11 cellular contexts compared by ENCODE assay signal in the genomic region with DNA sequence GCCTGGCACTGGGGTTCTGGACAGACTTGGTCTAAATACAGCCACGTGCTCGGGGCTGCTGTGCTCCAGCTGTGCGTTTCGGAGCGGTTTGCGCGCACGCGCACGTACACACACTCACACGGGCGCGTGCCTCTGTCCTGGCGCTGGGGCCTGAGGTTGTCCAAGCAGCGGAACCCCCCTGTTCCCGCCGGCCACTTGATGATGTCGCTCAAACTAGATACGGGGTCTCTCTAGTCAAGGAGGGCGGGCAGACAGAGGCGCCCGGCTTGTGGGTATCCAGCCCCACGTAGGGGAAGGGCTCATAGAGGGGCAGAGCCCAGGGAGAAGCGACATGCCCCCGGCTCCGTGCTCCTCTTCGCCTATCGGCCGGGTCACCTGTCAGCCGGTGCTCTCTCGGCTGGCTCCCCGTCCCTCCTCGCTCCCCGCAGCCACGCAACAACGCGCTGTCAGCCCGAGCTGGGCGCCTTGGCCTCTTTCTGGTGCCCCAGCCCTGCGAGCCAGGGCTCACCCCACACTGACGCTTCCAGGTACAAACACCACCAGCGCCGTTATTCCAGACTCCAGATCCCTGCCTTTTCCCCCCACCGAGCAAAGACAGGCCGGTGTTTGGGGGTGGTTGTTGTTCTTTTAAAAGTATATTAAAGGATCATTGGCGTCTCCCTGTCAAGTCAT. TPM values are rescaled to one million over a fixed set of nuclear protein-coding genes. Genes with fewer than 3 reads are reported as not detected.
A peak's percentile ranks its signal among the peaks of the same experiment; 100 is the strongest.
DNase-seq lines count a peak whose midpoint lies in the region; ATAC-seq, FAIRE-seq and TF ChIP-seq lines count a peak whose summit lies in the region.
"Had no signal": no experiment of that assay in that cellular context is flagged by ENCODE, and none has a peak within 500 bp of the region (broad histone marks: within the 10 kb centered on the region; RNA-seq: fewer than 3 reads in every experiment).

No MANE protein-coding gene starts in this region.

- H2BK12ac ChIP-seq in trophoblast cell (ENCODE audit: low read length), result no peak overlapping the region

- no peaks in the 10 kb centered on the region for H3K79me1 ChIP-seq in trophoblast cell (ENCODE audit: low read length)

- no peak for TF ChIP-seq POLR2A in gastroesophageal sphincter (IDR thresholded peaks at IDR 0.05)
- TF ChIP-seq POLR2A in GM12892 (IDR thresholded peaks at IDR 0.05; ENCODE audit: low read depth, low read length), result no peak

- no peaks in the 10 kb centered on the region for H3K4me1 ChIP-seq in RWPE2 (ENCODE audit: insufficient read depth, poor library complexity, severe bottlenecking)
- peaks cover 0 to 54% (median 5%) of the 10 kb centered on the region in 3 donors for H3K4me1 ChIP-seq in gastroesophageal sphincter
- peaks cover 3 to 13% of the 10 kb centered on the region in 2 experiments for H3K4me1 ChIP-seq in trophoblast cell (ENCODE audit: control insufficient read depth in 1 of 2, insufficient read depth in 2 of 2, low read length in 2 of 2)

- H2BK120ac ChIP-seq in trophoblast cell (ENCODE audit: insufficient read depth, low read length, poor library complexity), result no peak overlapping the region

- TF ChIP-seq CTCF in RWPE2 (IDR thresholded peaks at IDR 0.05; ENCODE audit: poor library complexity, severe bottlenecking) (no peak), gastroesophageal sphincter (IDR thresholded peaks at IDR 0.05) (no peak)

- no peak overlapping the region for H4K8ac ChIP-seq in trophoblast cell (ENCODE audit: low read depth, low read length)

- H3K4ac ChIP-seq in trophoblast cell (ENCODE audit: low read depth, low read length), result no peak overlapping the region

- H3K9ac ChIP-seq in trophoblast cell (ENCODE audit: low read length), result no peak overlapping the region

- H3K36me3 ChIP-seq in RWPE2 (ENCODE audit: low read depth) (no peaks in the 10 kb centered on the region), gastroesophageal sphincter (peaks cover 0 to 6% of the 10 kb centered on the region in 2 donors), trophoblast cell (ENCODE audit: control insufficient read depth in 1 of 2, insufficient read depth in 2 of 2, low read length in 2 of 2) (no peaks in the 10 kb centered on the region)

- no peak overlapping the region for H3K14ac ChIP-seq in trophoblast cell (ENCODE audit: low read length)

- ATAC-seq in RWPE2 (ENCODE audit: low read depth) (no peak), gastroesophageal sphincter (peak; percentile 34), HG03108 (IDR thresholded peaks at IDR 0.05; ENCODE audit: unreplicated experiment) (no peak)

- no peak overlapping the region for H3K18ac ChIP-seq in trophoblast cell (ENCODE audit: low read length)

- no peak overlapping the region for H4K12ac ChIP-seq in trophoblast cell (ENCODE audit: low read depth, low read length)

- TF ChIP-seq EP300 in gastroesophageal sphincter (IDR thresholded peaks at IDR 0.05), result no peak

- no peak overlapping the region for H2AK5ac ChIP-seq in trophoblast cell (ENCODE audit: low read length)

- H3K23ac ChIP-seq in trophoblast cell (ENCODE audit: low read length), result no peak overlapping the region

- H3K9me3 ChIP-seq in RWPE2 (ENCODE audit: severe bottlenecking) (no peaks in the 10 kb centered on the region), gastroesophageal sphincter (no peaks in the 10 kb centered on the region), trophoblast cell (ENCODE audit: insufficient read depth, low read depth, low read length) (peaks cover 6% of the 10 kb centered on the region)

- WGBS in gastroesophageal sphincter (ENCODE audit: low coverage in 1 of 2), 2 donors, result 18 to 73% methylated on average over 4 to 8 of the region's 46 CpGs
- WGBS in trophoblast cell (ENCODE audit: extremely low coverage, insufficient coverage, insufficient read length), result no CpG with 5 or more reads among the region's 46 CpGs

- H3K4me3 ChIP-seq in RWPE2 (ENCODE audit: severe bottlenecking), result no peak overlapping the region
- H3K4me3 ChIP-seq in gastroesophageal sphincter, result peak overlapping the region in 1 of 2 donors; percentile 38
- no peak overlapping the region for H3K4me3 ChIP-seq in trophoblast cell (ENCODE audit: low read depth, low read length)

- peak overlapping the region; percentile 44 for H3K4me2 ChIP-seq in trophoblast cell (ENCODE audit: low read length)

- H2AFZ ChIP-seq in trophoblast cell (ENCODE audit: insufficient read depth, low read length, poor library complexity), result no peak overlapping the region

- DNase-seq in D341Med (ENCODE audit: low spot score) (peak; percentile 52), RWPE2 (ENCODE audit: low spot score) (peak; percentile 62), trophoblast cell (no peak), GM12892 (ENCODE audit: insufficient read length) (no peak), cerebellar cortex (ENCODE audit: low spot score) (no peak), NCI-H2081 (lab: John Stamatoyannopoulos, UW) (no peak)
- DNase-seq: stimulated activated CD4-positive, alpha-beta T cell treated with anti-CD3 and anti-CD28 coated beads, Interleukin-2, amount 100 ng/mL, for 48 hours; T-helper 1 cell had no signal

- H3K27me3 ChIP-seq in RWPE2 (ENCODE audit: insufficient read depth, poor library complexity, severe bottlenecking) (no peaks in the 10 kb centered on the region), gastroesophageal sphincter (peaks cover 9% of the 10 kb centered on the region), trophoblast cell (ENCODE audit: insufficient read depth, low read length) (peaks cover 63% of the 10 kb centered on the region)

- no peak overlapping the region for H3K27ac ChIP-seq in RWPE2 (ENCODE audit: poor library complexity, severe bottlenecking)
- H3K27ac ChIP-seq in gastroesophageal sphincter, result peak overlapping the region in 3 of 4 donors; percentile 33 to 69 (median 54)
- no peak overlapping the region for H3K27ac ChIP-seq in trophoblast cell (ENCODE audit: low read depth, low read length)
- H3K27ac ChIP-seq: HL-60 had no signal

- no peaks in the 10 kb centered on the region for H3K79me2 ChIP-seq in trophoblast cell (ENCODE audit: control insufficient read depth, insufficient read depth, low read length, poor library complexity)

- H4K91ac ChIP-seq in trophoblast cell (ENCODE audit: low read depth, low read length), result no peak overlapping the region

- no peak overlapping the region for H2BK5ac ChIP-seq in trophoblast cell (ENCODE audit: low read depth, low read length, poor library complexity)

- FAIRE-seq in GM12892 (lab: Jason Lieb, UNC), result no peak

RNA-seq across cellular contexts. Expression of a gene that starts 8.8 kb away (rescaled TPM):
- total RNA-seq in gastroesophageal sphincter, result 10 to 100 TPM in 2 of 4 donors, 1 to 10 TPM in 2; 6.0 to 48.1 (median 14.4) TPM
- polyA plus RNA-seq in trophoblast cell (2013), result 0.01 and 0.12 TPM in 2 replicates
- polyA plus RNA-seq in GM12892 (2012; ENCODE audit: missing spikeins), result 1.2 TPM

RNA-seq across cellular contexts. Expression of a gene that starts 10.8 kb away (rescaled TPM):
- 100 to 1,000 TPM in 1 of 4 donors, 10 to 100 TPM in 3; 29.4 to 111 (median 37.8) TPM for total RNA-seq in gastroesophageal sphincter
- 0.04 and 0.14 TPM in 2 replicates for polyA plus RNA-seq in trophoblast cell (2013)
- polyA plus RNA-seq in GM12892 (2012; ENCODE audit: missing spikeins), result not detected

Comparison
In these comparisons a context has a peak if more than half of its experiments do, and no peak if none do; other contexts are left out.
1. DNase-seq: peak in D341Med (single experiment) and RWPE2 (single experiment); none in trophoblast cell (0 of 2), GM12892 (single experiment), cerebellar cortex (single experiment) and NCI-H2081 (0 of 2).
2. H3K27ac ChIP-seq: peak in gastroesophageal sphincter (3 of 4); none in RWPE2 (single experiment) and trophoblast cell (single experiment).